In the genomic region with DNA sequence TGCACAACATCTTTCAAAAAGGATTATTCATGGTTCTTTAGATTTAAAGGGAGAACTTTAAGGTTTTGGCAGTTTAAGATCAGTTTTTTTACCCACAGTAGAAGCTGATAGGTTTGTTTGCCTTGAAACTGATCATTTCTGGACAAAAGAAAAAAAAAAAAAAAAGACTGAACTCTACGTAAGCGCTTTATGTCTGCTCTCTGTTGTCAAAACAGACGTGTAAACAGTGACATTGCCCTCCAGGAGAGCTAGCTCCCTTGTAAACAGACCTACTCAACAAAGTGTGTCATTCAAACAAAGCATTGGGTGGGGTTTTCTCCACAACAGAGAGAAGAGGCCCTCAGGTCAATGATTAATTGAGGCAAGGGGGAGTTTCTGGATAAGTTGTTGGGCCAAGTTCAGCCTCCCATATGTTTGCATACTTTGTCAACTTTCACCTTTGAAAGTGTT, we compare ENCODE assay signal across 10 cellular contexts.
DNase-seq lines count a peak whose midpoint lies in the region; ATAC-seq and TF ChIP-seq lines count a peak whose summit lies in the region.
"Had no signal": no experiment of that assay in that cellular context is flagged by ENCODE, and none has a peak within 500 bp of the region (broad histone marks: within the 10 kb centered on the region; RNA-seq: fewer than 3 reads in every experiment).

No MANE protein-coding gene starts in this region.

- CTCF ChIA-PET in RWPE1 (lab: Yijun Ruan, JAX): no interaction called here
- CTCF ChIA-PET in activated CD4-positive, alpha-beta memory T cell treated with anti-CD3 and anti-CD28 coated beads, Interleukin-2, amount 10 ng/mL, durations not matched to agents 7 days and 5 days (lab: Charles Lee): interaction anchor here (0.6 to 0.7 kb wide), 2 partner anchors 13 to 541 kb away, joined by 3 read pairs; no protein-coding TSS in a partner anchor

- H3K27me3 Mint-ChIP-seq in activated CD4-positive, alpha-beta memory T cell treated with anti-CD3 and anti-CD28 coated beads, Interleukin-2, amount 10 ng/mL, durations not matched to agents 7 days and 5 days: no peaks in the 10 kb centered on the region
- H3K27me3 Mint-ChIP-seq: activated B cell treated with CpG ODN at 0.5 μM for 24 hours; activated naive CD4-positive, alpha-beta T cell treated with anti-CD3 and anti-CD28 coated beads, Interleukin-2, amount 10 ng/mL, durations not matched to agents 7 days and 5 days had no signal

- no peak for TF ChIP-seq CTCF in RWPE1 (conservative IDR thresholded peaks at IDR 0.05; ENCODE audit: low read depth)

- DNase-seq in DMS153 treated with DMSO at 0.1 percent for 48 hours (lab: John Stamatoyannopoulos, UW; ENCODE audit: unreplicated experiment) (peak; percentile 56), NCI-H1092 (lab: John Stamatoyannopoulos, UW) (peak; percentile 26), RWPE1 (ENCODE audit: low spot score) (peak; percentile 5), left kidney (ENCODE audit: low read depth, low spot score) (peak; percentile 85)
- DNase-seq in activated CD4-positive, alpha-beta memory T cell treated with anti-CD3 and anti-CD28 coated beads, Interleukin-2, amount 10 ng/mL, durations not matched to agents 7 days and 5 days: no peak
- DNase-seq: activated B cell treated with CpG ODN at 0.5 μM for 24 hours; activated naive CD4-positive, alpha-beta T cell treated with anti-CD3 and anti-CD28 coated beads, Interleukin-2, amount 10 ng/mL, durations not matched to agents 7 days and 5 days had no signal

- ATAC-seq in HG03097 (IDR thresholded peaks at IDR 0.05; ENCODE audit: low FRiP score, unreplicated experiment) (no peak), GM18498 (IDR thresholded peaks at IDR 0.05; ENCODE audit: unreplicated experiment) (no peak), HG03196 (IDR thresholded peaks at IDR 0.05; ENCODE audit: unreplicated experiment) (no peak)

- H3K9me3 Mint-ChIP-seq in activated CD4-positive, alpha-beta memory T cell treated with anti-CD3 and anti-CD28 coated beads, Interleukin-2, amount 10 ng/mL, durations not matched to agents 7 days and 5 days: peaks cover 4% of the 10 kb centered on the region
- H3K9me3 Mint-ChIP-seq: activated B cell treated with CpG ODN at 0.5 μM for 24 hours; activated naive CD4-positive, alpha-beta T cell treated with anti-CD3 and anti-CD28 coated beads, Interleukin-2, amount 10 ng/mL, durations not matched to agents 7 days and 5 days had no signal

- no peak overlapping the region for H3K27ac Mint-ChIP-seq in activated CD4-positive, alpha-beta memory T cell treated with anti-CD3 and anti-CD28 coated beads, Interleukin-2, amount 10 ng/mL, durations not matched to agents 7 days and 5 days
- H3K27ac Mint-ChIP-seq: activated B cell treated with CpG ODN at 0.5 μM for 24 hours; activated naive CD4-positive, alpha-beta T cell treated with anti-CD3 and anti-CD28 coated beads, Interleukin-2, amount 10 ng/mL, durations not matched to agents 7 days and 5 days had no signal

- H3K4me1 Mint-ChIP-seq in activated CD4-positive, alpha-beta memory T cell treated with anti-CD3 and anti-CD28 coated beads, Interleukin-2, amount 10 ng/mL, durations not matched to agents 7 days and 5 days: no peaks in the 10 kb centered on the region
- H3K4me1 Mint-ChIP-seq: activated B cell treated with CpG ODN at 0.5 μM for 24 hours; activated naive CD4-positive, alpha-beta T cell treated with anti-CD3 and anti-CD28 coated beads, Interleukin-2, amount 10 ng/mL, durations not matched to agents 7 days and 5 days had no signal

- H3K4me3 Mint-ChIP-seq in activated CD4-positive, alpha-beta memory T cell treated with anti-CD3 and anti-CD28 coated beads, Interleukin-2, amount 10 ng/mL, durations not matched to agents 7 days and 5 days: no peak overlapping the region
- H3K4me3 Mint-ChIP-seq: activated B cell treated with CpG ODN at 0.5 μM for 24 hours; activated naive CD4-positive, alpha-beta T cell treated with anti-CD3 and anti-CD28 coated beads, Interleukin-2, amount 10 ng/mL, durations not matched to agents 7 days and 5 days had no signal

- H3K27ac ChIP-seq in RWPE1: no peak overlapping the region

- POLR2A ChIA-PET in RWPE1 (lab: Yijun Ruan, JAX; ENCODE audit: low non-redundant PET): no interaction called here
- POLR2A ChIA-PET in activated CD4-positive, alpha-beta memory T cell treated with anti-CD3 and anti-CD28 coated beads, Interleukin-2, amount 10 ng/mL, durations not matched to agents 7 days and 5 days (lab: Charles Lee): no interaction called here

- H3K36me3 Mint-ChIP-seq in activated CD4-positive, alpha-beta memory T cell treated with anti-CD3 and anti-CD28 coated beads, Interleukin-2, amount 10 ng/mL, durations not matched to agents 7 days and 5 days (ENCODE audit: low read depth): no peaks in the 10 kb centered on the region
- H3K36me3 Mint-ChIP-seq: activated naive CD4-positive, alpha-beta T cell treated with anti-CD3 and anti-CD28 coated beads, Interleukin-2, amount 10 ng/mL, durations not matched to agents 7 days and 5 days had no signal
